In the genomic region with DNA sequence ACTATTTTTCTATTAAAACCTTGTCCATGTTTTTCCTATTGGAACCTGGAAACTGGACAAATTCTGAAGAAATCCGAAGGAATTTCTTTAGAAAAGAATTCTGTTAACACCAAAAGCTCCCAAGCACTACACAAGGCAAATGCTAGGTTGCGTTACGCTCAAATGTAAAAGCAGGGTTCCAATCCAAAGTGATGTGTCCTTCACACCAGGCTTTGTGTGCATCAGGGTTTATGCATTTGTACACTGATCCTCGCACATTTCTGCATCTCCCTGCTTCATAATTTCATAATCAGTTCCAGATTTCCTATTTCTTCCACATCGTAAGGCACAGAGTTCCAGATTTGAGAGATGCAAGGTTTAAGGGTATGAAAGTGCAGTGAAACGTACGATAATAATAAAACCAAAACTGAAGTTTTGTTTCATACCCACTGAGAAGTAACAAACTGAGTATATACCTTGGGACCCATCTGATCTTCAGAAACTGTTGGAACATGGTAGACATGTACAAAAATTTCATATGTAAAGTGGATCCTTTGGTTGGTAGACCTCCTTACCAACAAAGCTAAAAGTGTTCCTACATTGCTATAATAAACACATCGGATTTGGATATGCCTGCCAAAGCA, we compare ENCODE assay signal across 33 cellular contexts.
A peak's percentile ranks its signal among the peaks of the same experiment; 100 is the strongest.
DNase-seq lines count a peak whose midpoint lies in the region; ATAC-seq, FAIRE-seq and TF ChIP-seq lines count a peak whose summit lies in the region.
"Had no signal": no experiment of that assay in that cellular context is flagged by ENCODE, and none has a peak within 500 bp of the region (broad histone marks: within the 10 kb centered on the region; RNA-seq: fewer than 3 reads in every experiment).

No MANE protein-coding gene starts in this region.

- CTCF ChIA-PET in Caco-2 (lab: Charles Lee) (no interaction called here), GM12878 (lab: Yijun Ruan, JAX) (interaction anchor here (0.9 to 2.3 kb wide), 3 partner anchors 10 to 53 kb away, joined by 3 to 14 read pairs (median 3); no protein-coding TSS in a partner anchor)

- H3K9me3 ChIP-seq in Caco-2 (no peaks in the 10 kb centered on the region), GM12878 (replicated peaks; ENCODE audit: control insufficient read depth, insufficient read depth, low read length) (peaks cover 3% of the 10 kb centered on the region; the same call in 2 of the 3 replicates), adrenal gland (replicated peaks in 1 of 3) (no peaks in the 10 kb centered on the region), Karpas-422 (ENCODE audit: low read length) (no peaks in the 10 kb centered on the region; the same call in 1 of the 2 replicates), WERI-Rb-1 (ENCODE audit: severe bottlenecking) (no peaks in the 10 kb centered on the region)
- H3K9me3 ChIP-seq: heart left ventricle, pancreas had no signal

- H3K27ac Mint-ChIP-seq in Caco-2 (ENCODE audit: unreplicated experiment) = peak overlapping the region; percentile 89
- H3K27ac Mint-ChIP-seq: activated CD4-positive, alpha-beta memory T cell treated with anti-CD3 and anti-CD28 coated beads for 36 hours; activated naive CD4-positive, alpha-beta T cell treated with anti-CD3 and anti-CD28 coated beads, Interleukin-2, amount 50 U/mL, for 24 hours; B cell; CD8-positive, alpha-beta T cell; memory B cell; stimulated activated naive CD8-positive, alpha-beta T cell treated with anti-CD3 and anti-CD28 coated beads, Interleukin-15, Interleukin-2, amounts not matched to agents 100 ng/mL and 50 ng/mL, for 24 hours had no signal

- H3K36me3 ChIP-seq in Caco-2 (ENCODE audit: control insufficient read depth, insufficient read depth, low read length) (no peaks in the 10 kb centered on the region), GM12878 (ENCODE audit: control insufficient read depth in 2 of 2, insufficient read depth in 2 of 2, low read length in 1 of 2) (no peaks in the 10 kb centered on the region), adrenal gland (replicated peaks in 1 of 2) (no peaks in the 10 kb centered on the region), Karpas-422 (ENCODE audit: insufficient read depth, low read length) (no peaks in the 10 kb centered on the region), WERI-Rb-1 (no peaks in the 10 kb centered on the region)
- H3K36me3 ChIP-seq: heart left ventricle, pancreas had no signal

- TF ChIP-seq CTCF in Caco-2 (IDR thresholded peaks at IDR 0.05; ENCODE audit: insufficient read depth in 1 of 2, low read depth in 1 of 2, low read length in 1 of 2, severe bottlenecking in 1 of 2, unreplicated experiment in 1 of 2) (no peak), GM12878 (IDR thresholded peaks at IDR 0.05 in 2 of 3, conservative IDR thresholded peaks at IDR 0.05 in 1 of 3; ENCODE audit: control insufficient read depth in 2 of 3, extremely low read depth in 1 of 3, insufficient read depth in 1 of 3, low read depth in 3 of 3, low read length in 3 of 3) (no peak), adrenal gland (IDR thresholded peaks at IDR 0.05) (no peak), WERI-Rb-1 (IDR thresholded peaks at IDR 0.05; ENCODE audit: low read depth, low read length) (no peak)

- H3K36me3 Mint-ChIP-seq in Caco-2 (ENCODE audit: insufficient read depth, unreplicated experiment) = peaks cover 12% of the 10 kb centered on the region
- H3K36me3 Mint-ChIP-seq: activated CD4-positive, alpha-beta memory T cell treated with anti-CD3 and anti-CD28 coated beads for 36 hours; activated naive CD4-positive, alpha-beta T cell treated with anti-CD3 and anti-CD28 coated beads, Interleukin-2, amount 50 U/mL, for 24 hours; CD8-positive, alpha-beta T cell; memory B cell had no signal

- TF ChIP-seq POLR2A in GM12878 (IDR thresholded peaks at IDR 0.05; ENCODE audit: low read depth, low read length) = no peak
- TF ChIP-seq POLR2A in adrenal gland (IDR thresholded peaks at IDR 0.05) = no peak

- SMC1A ChIA-PET in GM12878 (lab: Charles Lee; ENCODE audit: uncharacterized antibody, unreplicated experiment) = interaction anchor here (1.0 to 4.7 kb wide), 9 partner anchors 7 to 102 kb away, joined by 3 to 37 read pairs (median 6); no protein-coding TSS in a partner anchor

- FAIRE-seq in GM12878 (lab: Jason Lieb, UNC) = no peak
- FAIRE-seq: A204.1, bronchial epithelial cell, colon, pancreas, small intestine, TTC549 had no signal

- H3K4me2 ChIP-seq in GM12878 (ENCODE audit: control insufficient read depth, insufficient read depth) = peak overlapping the region; percentile 82
- no peak overlapping the region for H3K4me2 ChIP-seq in Karpas-422 (ENCODE audit: low read depth, low read length, poor library complexity, severe bottlenecking)

- RAD21 ChIA-PET in GM12878 (lab: Charles Lee; ENCODE audit: unreplicated experiment) = interaction anchor here (0.7 to 1.8 kb wide), 3 partner anchors 8 to 42 kb away, joined by 5 to 7 read pairs (median 7); no protein-coding TSS in a partner anchor

- H3K9ac ChIP-seq in GM12878 (ENCODE audit: control insufficient read depth, insufficient read depth, low read length) (no peak overlapping the region), Karpas-422 (ENCODE audit: low read length) (no peak overlapping the region)

- no peaks in the 10 kb centered on the region for H3K79me2 ChIP-seq in GM12878 (ENCODE audit: control insufficient read depth, insufficient read depth, low read length)
- H3K79me2 ChIP-seq in Karpas-422 (ENCODE audit: low read length) = no peaks in the 10 kb centered on the region

- no peaks in the 10 kb centered on the region for H3K9me2 ChIP-seq in Karpas-422 (replicated peaks; ENCODE audit: insufficient read depth, low read length)

- intact Hi-C loops in Caco-2 (cut with micrococcal nuclease; ENCODE audit: unreplicated experiment) (no loop called here), GM12878 (cut with micrococcal nuclease; ENCODE audit: unreplicated experiment) (no loop called here), adrenal gland (cut with DNase I) (no loop called here)

- H3K4me3 ChIP-seq in Caco-2 (ENCODE audit: low read depth, low read length) (no peak overlapping the region), GM12878 (peak overlapping the region; percentile 18; the same call in 1 of the 2 replicates), adrenal gland (no peak overlapping the region), Karpas-422 (ENCODE audit: low read length) (no peak overlapping the region), WERI-Rb-1 (ENCODE audit: low read depth, low read length) (no peak overlapping the region)
- H3K4me3 ChIP-seq: heart left ventricle, pancreas had no signal

- no TSS peak for BruUV-seq in Caco-2 (replicated peaks; lab: Mats Ljungman, UMichigan)
- BruUV-seq in GM12878 (replicated peaks; lab: Mats Ljungman, UMichigan) = no TSS peak

- peaks cover 10% of the 10 kb centered on the region for H3K9me3 Mint-ChIP-seq in Caco-2 (ENCODE audit: unreplicated experiment)
- H3K9me3 Mint-ChIP-seq: activated CD4-positive, alpha-beta memory T cell treated with anti-CD3 and anti-CD28 coated beads for 36 hours; activated naive CD4-positive, alpha-beta T cell treated with anti-CD3 and anti-CD28 coated beads, Interleukin-2, amount 50 U/mL, for 24 hours; CD8-positive, alpha-beta T cell; neural crest cell; stimulated activated naive CD8-positive, alpha-beta T cell treated with anti-CD3 and anti-CD28 coated beads, Interleukin-15, Interleukin-2, amounts not matched to agents 100 ng/mL and 50 ng/mL, for 24 hours had no signal

- peaks cover 36% of the 10 kb centered on the region for H3K4me1 Mint-ChIP-seq in Caco-2 (ENCODE audit: low read depth, unreplicated experiment)
- H3K4me1 Mint-ChIP-seq: activated naive CD4-positive, alpha-beta T cell treated with anti-CD3 and anti-CD28 coated beads, Interleukin-2, amount 50 U/mL, for 24 hours; B cell; memory B cell had no signal

- H3K27me3 ChIP-seq in Caco-2 (replicated peaks; ENCODE audit: control insufficient read depth, insufficient read depth, low read length) (no peaks in the 10 kb centered on the region), GM12878 (replicated peaks in 1 of 2; ENCODE audit: control insufficient read depth in 2 of 2, insufficient read depth in 2 of 2, low read length in 1 of 2) (no peaks in the 10 kb centered on the region), adrenal gland (no peaks in the 10 kb centered on the region), Karpas-422 (ENCODE audit: low read length) (0 out of 2 replicates have a peak, but pooled peaks cover 3% of the 10 kb centered on the region), WERI-Rb-1 (ENCODE audit: insufficient read depth, low read depth, severe bottlenecking) (no peaks in the 10 kb centered on the region)
- H3K27me3 ChIP-seq: pancreas had no signal

- 29% methylated on average over 8 of the region's 8 CpGs for WGBS in GM12878 (ENCODE audit: insufficient coverage, insufficient replicate concordance, low lambda C conversion rate, missing lambda C conversion rate)
- 74 to 85% (median 78%) methylated on average over 8 of the region's 8 CpGs for WGBS in adrenal gland, 4 donors

- H3K27me3 Mint-ChIP-seq in Caco-2 (ENCODE audit: insufficient read depth, unreplicated experiment) = no peaks in the 10 kb centered on the region
- H3K27me3 Mint-ChIP-seq: activated naive CD4-positive, alpha-beta T cell treated with anti-CD3 and anti-CD28 coated beads, Interleukin-2, amount 50 U/mL, for 24 hours; memory B cell had no signal

- H3K4me1 ChIP-seq in Caco-2 = peaks cover 47% of the 10 kb centered on the region
- peaks cover 42% of the 10 kb centered on the region for H3K4me1 ChIP-seq in GM12878 (ENCODE audit: control insufficient read depth, insufficient read depth, low read length)
- H3K4me1 ChIP-seq in adrenal gland (replicated peaks in 1 of 2) = peaks cover 0 to 3% of the 10 kb centered on the region in 2 donors
- peaks cover 32% of the 10 kb centered on the region for H3K4me1 ChIP-seq in Karpas-422 (ENCODE audit: low read length)

- peak; percentile 47 for ATAC-seq in GM21360 (IDR thresholded peaks at IDR 0.05; ENCODE audit: unreplicated experiment)
- peak; percentile 42 for ATAC-seq in HG02973 (IDR thresholded peaks at IDR 0.05; ENCODE audit: unreplicated experiment)
- peak; percentile 64 for ATAC-seq in GM12878
- ATAC-seq: CD8-positive, alpha-beta T cell; heart left ventricle; pancreas had no signal

- POLR2A ChIA-PET in Caco-2 (lab: Charles Lee) = interaction anchor here (1.0 kb wide), 1 partner anchor 8 kb away, joined by 3 read pairs; no protein-coding TSS in a partner anchor
- POLR2A ChIA-PET in GM12878 (lab: Charles Lee) = no interaction called here

- no peak for TF ChIP-seq EP300 in GM12878 (IDR thresholded peaks at IDR 0.05; ENCODE audit: borderline replicate concordance in 1 of 2, control insufficient read depth in 1 of 2, low read depth in 2 of 2, low read length in 2 of 2)

- in situ Hi-C loops in GM12878 (cut with MboI) = no loop called here

- H4K20me1 ChIP-seq in GM12878 (ENCODE audit: control insufficient read depth, insufficient read depth) (no peaks in the 10 kb centered on the region), Karpas-422 (ENCODE audit: insufficient read depth, low read depth, low read length) (no peaks in the 10 kb centered on the region)

- H3K4me3 Mint-ChIP-seq in Caco-2 (ENCODE audit: unreplicated experiment) = no peak overlapping the region
- H3K4me3 Mint-ChIP-seq: activated CD4-positive, alpha-beta memory T cell treated with anti-CD3 and anti-CD28 coated beads for 36 hours; activated naive CD4-positive, alpha-beta T cell treated with anti-CD3 and anti-CD28 coated beads, Interleukin-2, amount 50 U/mL, for 24 hours; B cell; CD8-positive, alpha-beta T cell; memory B cell; neural crest cell; stimulated activated naive CD8-positive, alpha-beta T cell treated with anti-CD3 and anti-CD28 coated beads, Interleukin-15, Interleukin-2, amounts not matched to agents 100 ng/mL and 50 ng/mL, for 24 hours had no signal

- TF ChIP-seq RAD21 in GM12878 (IDR thresholded peaks at IDR 0.05; ENCODE audit: insufficient read depth, low read depth, low read length) = no peak

- H2AFZ ChIP-seq in GM12878 (ENCODE audit: control insufficient read depth, low read depth, low read length) = no peak overlapping the region
- no peak overlapping the region; the same call in 1 of the 2 replicates for H2AFZ ChIP-seq in Karpas-422 (ENCODE audit: low read length)

- DNase-seq in Caco-2 (no peak), GM12878 (ENCODE audit: low read depth, low spot score) (no peak), adrenal gland (no peak), iPS-NIHi11 (ENCODE audit: low spot score) (no peak), Karpas-422 (no peak), WERI-Rb-1 (no peak)
- DNase-seq: activated CD4-positive, alpha-beta memory T cell treated with anti-CD3 and anti-CD28 coated beads for 36 hours; activated CD4-positive, CD25-positive, alpha-beta regulatory T cell treated with anti-CD3 and anti-CD28 coated beads, Interleukin-2, amount 50 U/mL, for 72 hours; activated CD8-positive, alpha-beta memory T cell treated with anti-CD3 and anti-CD28 coated beads, Interleukin-2, amount 50 U/mL, for 48 hours; anterior cingulate cortex; CD8-positive, alpha-beta T cell; DMS 273 treated with DMSO at 0.1 percent for 48 hours; effector CD4-positive, alpha-beta T cell; EL; GOT3; heart left ventricle; NCI-H1092 treated with DMSO at 0.1 percent for 48 hours; NCI-H187 treated with DMSO at 0.1 percent for 48 hours; NCI-H526 treated with DMSO at 0.1 percent for 48 hours; pancreas; small intestine; T-helper 1 cell had no signal

- H3K27ac ChIP-seq in GM12878 (ENCODE audit: control insufficient read depth, insufficient read depth) = peak overlapping the region; percentile 75
- H3K27ac ChIP-seq in adrenal gland = no peak overlapping the region
- no peak overlapping the region for H3K27ac ChIP-seq in Karpas-422 (ENCODE audit: low read length)
- no peak overlapping the region for H3K27ac ChIP-seq in WERI-Rb-1
- H3K27ac ChIP-seq: heart left ventricle, pancreas had no signal
